20 cellular contexts compared by ENCODE assay signal in genomic region chr5:72237879-72238278, GRCh38.
"Had no signal": no experiment of that assay in that cellular context is flagged by ENCODE, and none has a peak within 500 bp of the region (broad histone marks: within the 10 kb centered on the region; RNA-seq: fewer than 3 reads in every experiment).

No MANE protein-coding gene starts in this region.

- H3K27me3 ChIP-seq: foreskin keratinocyte, hepatocyte, pancreas, uterus had no signal

- DNase-seq: effector memory CD4-positive, alpha-beta T cell; foreskin keratinocyte; head of caudate nucleus; islet precursor cell; mammary epithelial cell; naive thymus-derived CD8-positive, alpha-beta T cell; nucleus accumbens; pancreas; right cardiac atrium; small intestine; stimulated activated CD4-positive, alpha-beta T cell treated with anti-CD3 and anti-CD28 coated beads, Interleukin-2, amount 100 ng/mL, for 48 hours; stimulated activated naive CD4-positive, alpha-beta T cell treated with Interleukin-2 at 50 U/mL for 16 hours; uterus had no signal

- H3K27ac ChIP-seq: epithelial cell of prostate, foreskin keratinocyte, hepatocyte, pancreas, uterus had no signal

- FAIRE-seq: endometrium, pancreas, small intestine had no signal

- ATAC-seq: foreskin keratinocyte; left lobe of liver; naive thymus-derived CD8-positive, alpha-beta T cell; pancreas; right cardiac atrium had no signal

- H3K4me3 ChIP-seq: hepatocyte, pancreas, uterus had no signal

- H3K4me3 Mint-ChIP-seq: naive thymus-derived CD8-positive, alpha-beta T cell; neural crest cell; type B pancreatic cell had no signal

- H3K4me2 ChIP-seq: hepatocyte had no signal

- H3K9me3 Mint-ChIP-seq: naive thymus-derived CD8-positive, alpha-beta T cell; neural crest cell; type B pancreatic cell had no signal

- H2AFZ ChIP-seq: hepatocyte had no signal

- H3K36me3 ChIP-seq: pancreas, uterus had no signal

- H3K27me3 Mint-ChIP-seq: naive thymus-derived CD8-positive, alpha-beta T cell; type B pancreatic cell had no signal

- H3K27ac Mint-ChIP-seq: naive thymus-derived CD8-positive, alpha-beta T cell; progenitor cell of endocrine pancreas; type B pancreatic cell had no signal
